ENCODE assay signal across 20 cellular contexts in genomic region chr15:63022663-63023062, GRCh38. TPM values are rescaled to one million over a fixed set of nuclear protein-coding genes. Genes with fewer than 3 reads are reported as not detected.
A peak's percentile ranks its signal among the peaks of the same experiment; 100 is the strongest.
DNase-seq lines count a peak whose midpoint lies in the region; ATAC-seq, FAIRE-seq and TF ChIP-seq lines count a peak whose summit lies in the region.
"Had no signal": no experiment of that assay in that cellular context is flagged by ENCODE, and none has a peak within 500 bp of the region (broad histone marks: within the 10 kb centered on the region; RNA-seq: fewer than 3 reads in every experiment).

No MANE protein-coding gene starts in this region.

- no peak overlapping the region for H2AFZ ChIP-seq in GM23248
- H2AFZ ChIP-seq in SK-N-SH (ENCODE audit: low read depth), result no peak overlapping the region
- H2AFZ ChIP-seq in smooth muscle cell (ENCODE audit: low read depth), result no peak overlapping the region

- no peaks in the 10 kb centered on the region for H3K27me3 ChIP-seq in GM23248 (replicated peaks; ENCODE audit: insufficient read depth)
- H3K27me3 ChIP-seq in SK-N-SH (ENCODE audit: insufficient read depth), result no peaks in the 10 kb centered on the region
- no peaks in the 10 kb centered on the region for H3K27me3 ChIP-seq in smooth muscle cell (ENCODE audit: low read depth)

- peak overlapping the region; percentile 92 for H3K27ac ChIP-seq in GM23248
- H3K27ac ChIP-seq in SK-N-SH (ENCODE audit: low read depth in 2 of 2, low read length in 1 of 2), result peak overlapping the region; percentile 76 to 97; a peak in 3 of 4 replicates
- H3K27ac ChIP-seq in coronary artery, result peak overlapping the region; percentile 5 to 80
- H3K27ac ChIP-seq in smooth muscle cell (ENCODE audit: low read depth), result peak overlapping the region; percentile 73
- H3K27ac ChIP-seq: KMS-11 had no signal

- H3K9ac ChIP-seq in GM23248 (peak overlapping the region; percentile 55), SK-N-SH (peak overlapping the region; percentile 67), smooth muscle cell (ENCODE audit: low read depth) (no peak overlapping the region)
- H3K9ac ChIP-seq: KMS-11 had no signal

- TF ChIP-seq EP300 in SK-N-SH (IDR thresholded peaks at IDR 0.05; ENCODE audit: borderline replicate concordance in 1 of 2, low read depth in 1 of 2, low read length in 1 of 2), result no peak; a peak in 1 of 4 replicates

- H3K4me1 ChIP-seq in GM23248 (ENCODE audit: insufficient read depth) (peaks cover 62% of the 10 kb centered on the region), SK-N-SH (ENCODE audit: control insufficient read depth in 1 of 2, insufficient read depth in 2 of 2, low read depth in 1 of 2, low read length in 1 of 2) (peaks cover 6 to 42% of the 10 kb centered on the region in 2 experiments), smooth muscle cell (ENCODE audit: low read depth) (peaks cover 10% of the 10 kb centered on the region)

- no peaks in the 10 kb centered on the region for H3K9me3 ChIP-seq in GM23248 (ENCODE audit: low read depth)
- no peaks in the 10 kb centered on the region for H3K9me3 ChIP-seq in SK-N-SH
- H3K9me3 ChIP-seq in smooth muscle cell (replicated peaks; ENCODE audit: low read depth), result no peaks in the 10 kb centered on the region

- TF ChIP-seq CTCF in SK-N-SH (IDR thresholded peaks at IDR 0.05) (no peak), coronary artery (IDR thresholded peaks at IDR 0.05) (no peak), smooth muscle cell (IDR thresholded peaks at IDR 0.05; ENCODE audit: borderline replicate concordance, insufficient read depth, poor library complexity, severe bottlenecking) (no peak)

- H3K4me2 ChIP-seq in GM23248 (ENCODE audit: unreplicated experiment), result peak overlapping the region; percentile 44
- peak overlapping the region; percentile 64 for H3K4me2 ChIP-seq in SK-N-SH
- no peak overlapping the region for H3K4me2 ChIP-seq in smooth muscle cell
- H3K4me2 ChIP-seq: KMS-11 had no signal

- H3F3A ChIP-seq in GM23248 (ENCODE audit: insufficient read depth) (peaks cover 36% of the 10 kb centered on the region), SK-N-SH (replicated peaks; ENCODE audit: insufficient read depth) (peaks cover 64% of the 10 kb centered on the region), smooth muscle cell (ENCODE audit: low read depth) (peaks cover 8% of the 10 kb centered on the region)

- DNase-seq in GM23248, result peak; percentile 51
- DNase-seq in SK-N-SH, result no peak
- DNase-seq in coronary artery (ENCODE audit: low spot score), result no peak
- DNase-seq in smooth muscle cell (lab: John Stamatoyannopoulos, UW; ENCODE audit: unreplicated experiment), result no peak
- DNase-seq in GM12892 (ENCODE audit: insufficient read length), result no peak
- DNase-seq: DMS79 treated with DMSO at 0.1 percent for 48 hours, GOT3, NCI-H1436, NCI-H1930, NCI-H524, NCI-H82, OCI-M1, SHP77 had no signal

- H3K36me3 ChIP-seq in GM23248 (ENCODE audit: low read depth) (no peaks in the 10 kb centered on the region), SK-N-SH (replicated peaks in 1 of 2; ENCODE audit: control insufficient read depth in 1 of 2, insufficient read depth in 2 of 2, low read length in 1 of 2) (no peaks in the 10 kb centered on the region), smooth muscle cell (ENCODE audit: low read depth) (no peaks in the 10 kb centered on the region)

- CTCF ChIA-PET in SK-N-SH (lab: Yijun Ruan, JAX), result interaction anchor here (1.1 to 1.4 kb wide), 2 partner anchors 18 to 280 kb away, joined by 3 to 4 read pairs; no protein-coding TSS in a partner anchor

- in situ Hi-C loops in GM23248 (cut with MboI), result no loop called here

- H3K9me2 ChIP-seq in GM23248 (ENCODE audit: insufficient read depth) (no peaks in the 10 kb centered on the region), SK-N-SH (no peaks in the 10 kb centered on the region)

- H3K79me2 ChIP-seq in GM23248 (ENCODE audit: insufficient read depth) (no peaks in the 10 kb centered on the region), SK-N-SH (ENCODE audit: insufficient read depth) (0 out of 2 replicates have a peak, but pooled peaks cover 5% of the 10 kb centered on the region), smooth muscle cell (ENCODE audit: low read depth) (no peaks in the 10 kb centered on the region)

- H4K20me1 ChIP-seq in GM23248 (ENCODE audit: insufficient read depth) (no peaks in the 10 kb centered on the region), SK-N-SH (ENCODE audit: insufficient read depth) (no peaks in the 10 kb centered on the region), smooth muscle cell (ENCODE audit: low read depth) (no peaks in the 10 kb centered on the region)

- ATAC-seq in GM19035 (IDR thresholded peaks at IDR 0.05; ENCODE audit: unreplicated experiment) (no peak), HG03571 (IDR thresholded peaks at IDR 0.05; ENCODE audit: unreplicated experiment) (no peak), GM21390 (IDR thresholded peaks at IDR 0.05; ENCODE audit: unreplicated experiment) (no peak)
- ATAC-seq: HCT116 had no signal

- FAIRE-seq in GM12892 (lab: Jason Lieb, UNC), result no peak
- FAIRE-seq: G401.6, GM19239 had no signal

- peak overlapping the region; percentile 33; the same call in 1 of the 2 replicates for H3K4me3 ChIP-seq in GM23248
- H3K4me3 ChIP-seq in SK-N-SH (ENCODE audit: low read depth in 2 of 2, low read length in 1 of 2), result no peak overlapping the region
- H3K4me3 ChIP-seq in coronary artery, result no peak overlapping the region
- H3K4me3 ChIP-seq in smooth muscle cell, result no peak overlapping the region

- TF ChIP-seq POLR2A in GM12892 (IDR thresholded peaks at IDR 0.05; ENCODE audit: low read depth, low read length), result no peak

- TF ChIP-seq RAD21 in SK-N-SH (IDR thresholded peaks at IDR 0.05; ENCODE audit: low read length), result no peak

- POLR2A ChIA-PET in SK-N-SH (lab: Yijun Ruan, JAX), result no interaction called here

TF ChIP-seq in SK-N-SH, 30 proteins besides CTCF, POLR2A, EP300 and RAD21 (continues in another document):
- TF ChIP-seq JUND (IDR thresholded peaks at IDR 0.05), result peak; percentile 65
- no peak for TF ChIP-seq SIN3A (IDR thresholded peaks at IDR 0.05; ENCODE audit: borderline replicate concordance, low read depth, low read length)
- TF ChIP-seq USF2 (IDR thresholded peaks at IDR 0.05; ENCODE audit: borderline replicate concordance, low read depth, low read length), result no peak
- TF ChIP-seq TCF12 (IDR thresholded peaks at IDR 0.05), result peak; percentile 41; the same call in 1 of the 2 replicates
- TF ChIP-seq FOXM1 (IDR thresholded peaks at IDR 0.05; ENCODE audit: low read depth), result no peak
- TF ChIP-seq MAX (IDR thresholded peaks at IDR 0.05; ENCODE audit: low read depth), result no peak
- TF ChIP-seq FOSL2 (IDR thresholded peaks at IDR 0.05; ENCODE audit: borderline replicate concordance, low read depth), result peak; percentile 46; the same call in 1 of the 2 replicates
- no peak for TF ChIP-seq RFX5 (IDR thresholded peaks at IDR 0.05; ENCODE audit: low read length)
- no peak for TF ChIP-seq RXRA (IDR thresholded peaks at IDR 0.05; ENCODE audit: borderline replicate concordance, low read depth)
- TF ChIP-seq, protein P1, sequence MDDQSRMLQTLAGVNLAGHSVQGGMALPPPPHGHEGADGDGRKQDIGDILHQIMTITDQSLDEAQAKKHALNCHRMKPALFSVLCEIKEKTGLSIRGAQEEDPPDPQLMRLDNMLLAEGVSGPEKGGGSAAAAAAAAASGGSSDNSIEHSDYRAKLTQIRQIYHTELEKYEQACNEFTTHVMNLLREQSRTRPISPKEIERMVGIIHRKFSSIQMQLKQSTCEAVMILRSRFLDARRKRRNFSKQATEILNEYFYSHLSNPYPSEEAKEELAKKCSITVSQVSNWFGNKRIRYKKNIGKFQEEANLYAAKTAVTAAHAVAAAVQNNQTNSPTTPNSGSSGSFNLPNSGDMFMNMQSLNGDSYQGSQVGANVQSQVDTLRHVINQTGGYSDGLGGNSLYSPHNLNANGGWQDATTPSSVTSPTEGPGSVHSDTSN (IDR thresholded peaks at IDR 0.05), result no peak
- no peak for TF ChIP-seq NRF1 (IDR thresholded peaks at IDR 0.05; ENCODE audit: low read depth, low read length)
- TF ChIP-seq EZH2phosphoT487 (IDR thresholded peaks at IDR 0.05; ENCODE audit: borderline replicate concordance, low read depth), result no peak
- TF ChIP-seq GATA2 (CRISPR knock-in tag; IDR thresholded peaks at IDR 0.05), result no peak
- TF ChIP-seq, protein P2, sequence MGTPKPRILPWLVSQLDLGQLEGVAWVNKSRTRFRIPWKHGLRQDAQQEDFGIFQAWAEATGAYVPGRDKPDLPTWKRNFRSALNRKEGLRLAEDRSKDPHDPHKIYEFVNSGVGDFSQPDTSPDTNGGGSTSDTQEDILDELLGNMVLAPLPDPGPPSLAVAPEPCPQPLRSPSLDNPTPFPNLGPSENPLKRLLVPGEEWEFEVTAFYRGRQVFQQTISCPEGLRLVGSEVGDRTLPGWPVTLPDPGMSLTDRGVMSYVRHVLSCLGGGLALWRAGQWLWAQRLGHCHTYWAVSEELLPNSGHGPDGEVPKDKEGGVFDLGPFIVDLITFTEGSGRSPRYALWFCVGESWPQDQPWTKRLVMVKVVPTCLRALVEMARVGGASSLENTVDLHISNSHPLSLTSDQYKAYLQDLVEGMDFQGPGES (IDR thresholded peaks at IDR 0.05; ENCODE audit: low read depth, low read length), result no peak
- no peak for TF ChIP-seq MEF2A (IDR thresholded peaks at IDR 0.05; ENCODE audit: borderline replicate concordance, low read depth)
- TF ChIP-seq NFIC (IDR thresholded peaks at IDR 0.05; ENCODE audit: borderline replicate concordance), result 0 out of 2 replicates have a peak, but pooled peaks have one; percentile 18
- no peak for TF ChIP-seq MXI1 (IDR thresholded peaks at IDR 0.05; ENCODE audit: low read depth, low read length)
- TF ChIP-seq SMC3 (IDR thresholded peaks at IDR 0.05; ENCODE audit: low read depth, low read length), result no peak

RNA-seq across cellular contexts. Expression of gene TPM1, which starts 19.9 kb away (rescaled TPM):
- 1,935 and 2,012 TPM in 2 replicates for total RNA-seq in GM23248 (2014; rRNA removed; shearing (Covaris generic))
- polyA plus RNA-seq in GM23248 (2016; fragmentation: Nextera tagmentation; extraction: Ambion mirVana), result 3,029 and 3,072 TPM in 2 replicates
- 1,371 and 1,764 TPM in 2 replicates for polyA plus RNA-seq in SK-N-SH (2012; rRNA removed)
- 1,590 and 2,049 TPM in 2 replicates for polyA plus RNA-seq in SK-N-SH (2012; cell fraction: cytosol; rRNA removed)
- polyA plus RNA-seq in SK-N-SH (2012; cell fraction: nucleus; rRNA removed), result 2,523 and 2,991 TPM in 2 replicates
- 1,694 and 1,869 TPM in 2 replicates for total RNA-seq in smooth muscle cell
- 1,915 and 2,406 TPM in 2 replicates for polyA plus RNA-seq in smooth muscle cell
- polyA plus RNA-seq in GM12892 (2012; ENCODE audit: missing spikeins), result 1.4 TPM
